In genomic region chr5:60699549-60700346, GRCh38 we compare ENCODE assay signal across 8 cellular contexts. TPM values are rescaled to one million over a fixed set of nuclear protein-coding genes. Genes with fewer than 3 reads are reported as not detected.
DNase-seq lines count a peak whose midpoint lies in the region; ATAC-seq and TF ChIP-seq lines count a peak whose summit lies in the region.

Gene DEPDC1B (minus strand): TSS chr5:60700166. CDS start chr5:60700093, 73 bp downstream.

- peak within 1 kb of the TSS; percentile 91 for H3K4me3 ChIP-seq in BJ (ENCODE audit: low read depth, low read length)

- DNase-seq in BJ (ENCODE audit: low read depth) (peak; percentile 37), NCI-H446 treated with DMSO at 0.1 percent for 48 hours (lab: John Stamatoyannopoulos, UW) (peak; percentile 84), cerebellar nuclear complex (lab: John Stamatoyannopoulos, UW) (peak; percentile 43 to 50), kidney tubule cell (ENCODE audit: low spot score) (peak; percentile 93)
- peak; percentile 73 for DNase-seq in activated CD4-positive, alpha-beta T cell treated with anti-CD3 and anti-CD28 coated beads for 1 hour
- DNase-seq in stimulated activated CD4-positive, alpha-beta T cell treated with anti-CD3 and anti-CD28 coated beads, Interleukin-1b, Interleukin-23, amount 100 ng/mL, for 1 hour (ENCODE audit: low read depth in 2 of 2) = peak; percentile 37 to 73

- peak; percentile 56 for TF ChIP-seq CTCF in BJ (IDR thresholded peaks at IDR 0.05; ENCODE audit: insufficient read depth, low read depth, low read length)

- peaks cover 2% of the 10 kb centered on the region; the same call in 1 of the 2 replicates for H3K27me3 ChIP-seq in BJ (ENCODE audit: control insufficient read depth, insufficient read depth, low read length)

- peak; percentile 95 for ATAC-seq in HG03432 (IDR thresholded peaks at IDR 0.05; ENCODE audit: unreplicated experiment)

- peak; percentile 86 for TF ChIP-seq POLR2A in GM19193 (IDR thresholded peaks at IDR 0.05; ENCODE audit: extremely low read depth, insufficient read depth, insufficient read length)

- POLR2A ChIA-PET in BJ (lab: Charles Lee) = interaction anchor here (0.5 to 0.6 kb wide), 2 partner anchors 9 to 16 kb away, joined by 3 to 10 read pairs; no protein-coding TSS in a partner anchor

- CTCF ChIA-PET in BJ (lab: Yijun Ruan, JAX) = interaction anchor here (0.7 to 5.1 kb wide), 18 partner anchors 8 to 889 kb away, joined by 3 to 49 read pairs (median 4); no protein-coding TSS in a partner anchor

- no peaks in the 10 kb centered on the region for H3K36me3 ChIP-seq in BJ (ENCODE audit: control insufficient read depth, insufficient read depth, low read length)

RNA-seq across cellular contexts. Expression of gene DEPDC1B, which starts in this region (rescaled TPM):
- 6.5 and 6.8 TPM in 2 replicates for polyA plus RNA-seq in BJ (2011; rRNA removed)
- polyA minus RNA-seq in BJ (2011; rRNA and poly(A)+ RNA removed) = 4.9 and 5.3 TPM in 2 replicates

Comparison
In these comparisons a context has a peak if more than half of its experiments do, and no peak if none do; other contexts are left out.
1. Peak in every context shown above with its lines: DNase-seq, ATAC-seq and H3K4me3 ChIP-seq.
2. DNase-seq: peak in every context shown above with its lines; median percentile 93 in kidney tubule cell; 84 in NCI-H446 treated with DMSO at 0.1 percent for 48 hours; 73 in activated CD4-positive, alpha-beta T cell treated with anti-CD3 and anti-CD28 coated beads for 1 hour; 55 in stimulated activated CD4-positive, alpha-beta T cell treated with anti-CD3 and anti-CD28 coated beads, Interleukin-1b, Interleukin-23, amount 100 ng/mL, for 1 hour; 46 in cerebellar nuclear complex; 37 in BJ.